ENCODE assay signal across 21 cellular contexts in the genomic region with DNA sequence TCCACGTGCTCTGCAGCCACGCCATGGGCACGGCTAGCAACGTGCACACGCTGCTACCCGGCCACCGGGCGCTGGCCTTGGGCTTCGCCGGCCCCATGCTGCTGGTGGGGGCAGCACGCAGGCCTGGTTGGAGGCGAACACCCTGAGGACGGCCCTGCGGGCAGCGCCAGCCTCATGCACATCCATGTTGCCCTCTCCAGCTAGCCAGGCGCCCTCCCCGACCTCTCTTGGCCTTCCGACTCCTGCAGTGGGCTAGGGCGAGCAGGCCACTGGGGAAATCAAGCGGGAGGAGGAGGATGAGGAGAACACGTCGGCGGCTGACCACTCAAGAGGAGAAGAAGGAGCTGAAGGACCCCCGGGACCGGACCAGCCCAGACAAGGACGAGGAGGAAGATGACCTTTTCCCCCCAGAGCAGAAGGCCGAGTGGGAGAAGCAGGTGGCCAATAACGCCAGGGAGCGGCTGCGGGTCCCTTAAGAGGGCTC.
"Had no signal": no experiment of that assay in that cellular context is flagged by ENCODE, and none has a peak within 500 bp of the region (broad histone marks: within the 10 kb centered on the region; RNA-seq: fewer than 3 reads in every experiment).

No MANE protein-coding gene starts in this region.

- H3K27me3 ChIP-seq: ascending aorta, left lung, pancreas, suprapubic skin had no signal

- H3K9me3 Mint-ChIP-seq: activated T-helper 17 cell treated with anti-CD3 and anti-CD28 coated beads, Interleukin-2, amount 50 U/mL, for 72 hours; stimulated activated naive CD8-positive, alpha-beta T cell treated with anti-CD3 and anti-CD28 coated beads, Interleukin-15, Interleukin-2, amounts not matched to agents 100 ng/mL and 50 ng/mL, for 24 hours had no signal

- H3K4me3 Mint-ChIP-seq: activated CD4-positive, alpha-beta T cell treated with anti-CD3 and anti-CD28 coated beads, Interleukin-2, amount 10 ng/mL, durations not matched to agents 24 days and 14 days; activated CD8-positive, alpha-beta T cell treated with anti-CD3 and anti-CD28 coated beads for 36 hours; activated T-helper 17 cell treated with anti-CD3 and anti-CD28 coated beads, Interleukin-2, amount 50 U/mL, for 72 hours; naive thymus-derived CD4-positive, alpha-beta T cell; stimulated activated naive CD8-positive, alpha-beta T cell treated with anti-CD3 and anti-CD28 coated beads, Interleukin-15, Interleukin-2, amounts not matched to agents 100 ng/mL and 50 ng/mL, for 24 hours had no signal

- H3K4me1 ChIP-seq: ascending aorta, left lung, pancreas, suprapubic skin had no signal

- H3K27ac Mint-ChIP-seq: activated CD4-positive, alpha-beta T cell treated with anti-CD3 and anti-CD28 coated beads, Interleukin-2, amount 10 ng/mL, durations not matched to agents 24 days and 14 days; activated CD8-positive, alpha-beta T cell treated with anti-CD3 and anti-CD28 coated beads for 36 hours; activated T-helper 17 cell treated with anti-CD3 and anti-CD28 coated beads, Interleukin-2, amount 50 U/mL, for 72 hours; naive thymus-derived CD4-positive, alpha-beta T cell; stimulated activated naive CD8-positive, alpha-beta T cell treated with anti-CD3 and anti-CD28 coated beads, Interleukin-15, Interleukin-2, amounts not matched to agents 100 ng/mL and 50 ng/mL, for 24 hours had no signal

- H3K36me3 ChIP-seq: left lung had no signal

- FAIRE-seq: endometrium, pancreas had no signal

- H3K27me3 Mint-ChIP-seq: activated CD4-positive, alpha-beta T cell treated with anti-CD3 and anti-CD28 coated beads, Interleukin-2, amount 10 ng/mL, durations not matched to agents 24 days and 14 days; activated CD8-positive, alpha-beta T cell treated with anti-CD3 and anti-CD28 coated beads for 36 hours; activated T-helper 17 cell treated with anti-CD3 and anti-CD28 coated beads, Interleukin-2, amount 50 U/mL, for 72 hours; naive thymus-derived CD4-positive, alpha-beta T cell; stimulated activated naive CD8-positive, alpha-beta T cell treated with anti-CD3 and anti-CD28 coated beads, Interleukin-15, Interleukin-2, amounts not matched to agents 100 ng/mL and 50 ng/mL, for 24 hours had no signal

- DNase-seq: activated CD4-positive, alpha-beta T cell treated with anti-CD3 and anti-CD28 coated beads, Interleukin-2, amount 10 ng/mL, durations not matched to agents 24 days and 14 days; activated CD8-positive, alpha-beta T cell treated with anti-CD3 and anti-CD28 coated beads for 36 hours; activated naive CD4-positive, alpha-beta T cell; activated T-cell treated with anti-CD3 and anti-CD28 coated beads, Interleukin-2, amount 50 U/mL, for 1 hour; cortex of kidney; erythroblast; foreskin melanocyte; hypothalamus; mesenchymal stem cell; naive thymus-derived CD4-positive, alpha-beta T cell; stimulated activated CD4-positive, alpha-beta T cell treated with anti-CD3 and anti-CD28 coated beads, Interleukin-2, amount 100 ng/mL, for 24 hours; T1000; trophoblast cell had no signal

- H3K9me3 ChIP-seq: ascending aorta, pancreas, suprapubic skin had no signal

- H3K4me1 Mint-ChIP-seq: activated T-helper 17 cell treated with anti-CD3 and anti-CD28 coated beads, Interleukin-2, amount 50 U/mL, for 72 hours had no signal

- ATAC-seq: activated CD8-positive, alpha-beta T cell treated with anti-CD3 and anti-CD28 coated beads for 36 hours; activated T-helper 17 cell treated with anti-CD3 and anti-CD28 coated beads, Interleukin-2, amount 50 U/mL, for 72 hours; left lung; mucosa of descending colon; naive thymus-derived CD4-positive, alpha-beta T cell; pancreas had no signal

- H3K4me3 ChIP-seq: ascending aorta, left lung, mucosa of descending colon, pancreas, suprapubic skin had no signal

- H3K27ac ChIP-seq: ascending aorta, left lung, pancreas, suprapubic skin had no signal
